In genomic region chr21:44518684-44519083, GRCh38 we compare ENCODE assay signal across 1 cellular context.
TF ChIP-seq lines count a peak whose summit lies in the region.

No MANE protein-coding gene starts in this region.

TF ChIP-seq in HCT116, 20 proteins besides CTCF, POLR2A, EP300 and RAD21 (continued from another document):
- TF ChIP-seq ATF3 (IDR thresholded peaks at IDR 0.05) (no peak), CBX3 (IDR thresholded peaks at IDR 0.05; ENCODE audit: low read depth) (no peak)
